19 cellular contexts compared by ENCODE assay signal in genomic region chr20:3871549-3872265, GRCh38. TPM values are rescaled to one million over a fixed set of nuclear protein-coding genes. Genes with fewer than 3 reads are reported as not detected.
DNase-seq lines count a peak whose midpoint lies in the region; ATAC-seq and TF ChIP-seq lines count a peak whose summit lies in the region.
"Had no signal": no experiment of that assay in that cellular context is flagged by ENCODE, and none has a peak within 500 bp of the region (broad histone marks: within the 10 kb centered on the region; RNA-seq: fewer than 3 reads in every experiment).

No MANE protein-coding gene starts in this region.

- H3K9me3 Mint-ChIP-seq in Calu3 (ENCODE audit: low read depth, unreplicated experiment): no peaks in the 10 kb centered on the region

- ATAC-seq in SK-N-SH treated with all-trans-retinoic acid at 6 μM for 48 hours (peak; percentile 7; the same call in 1 of the 3 replicates), GM21526 (IDR thresholded peaks at IDR 0.05; ENCODE audit: low FRiP score, unreplicated experiment) (no peak)

- no peaks in the 10 kb centered on the region for H3K4me1 Mint-ChIP-seq in Calu3 (ENCODE audit: low read depth, unreplicated experiment)

- intact Hi-C loops in Calu3 (cut with micrococcal nuclease; ENCODE audit: unreplicated experiment): no loop called here

- TF ChIP-seq CTCF in SK-N-SH (IDR thresholded peaks at IDR 0.05) (no peak), epithelial cell of esophagus (IDR thresholded peaks at IDR 0.05; ENCODE audit: insufficient read depth, low read depth, low read length, missing control alignments) (no peak), Calu3 (IDR thresholded peaks at IDR 0.05; ENCODE audit: unreplicated experiment) (no peak)

- H3K4me3 Mint-ChIP-seq in Calu3 (ENCODE audit: low read depth, unreplicated experiment): no peak overlapping the region

- CTCF ChIA-PET in SK-N-SH (lab: Yijun Ruan, JAX): interaction anchor here (0.8 to 1.8 kb wide), 2 partner anchors 16 to 213 kb away, joined by 4 read pairs; no protein-coding TSS in a partner anchor
- CTCF ChIA-PET in Calu3 (lab: Charles Lee): no interaction called here

- no peaks in the 10 kb centered on the region for H3K9me2 ChIP-seq in SK-N-SH

- BruUV-seq in Calu3 (replicated peaks; lab: Mats Ljungman, UMichigan): no TSS peak

- H3K36me3 ChIP-seq in SK-N-SH (replicated peaks in 1 of 2; ENCODE audit: control insufficient read depth in 1 of 2, insufficient read depth in 2 of 2, low read length in 1 of 2) (peaks cover 14 to 16% of the 10 kb centered on the region in 2 experiments), H7 (replicated peaks; ENCODE audit: control insufficient read depth, insufficient read depth, low read length) (peaks cover 3% of the 10 kb centered on the region)

- 87% methylated on average over 4 of the region's 4 CpGs for WGBS in SK-N-SH (ENCODE audit: low lambda C conversion rate)

- no peak overlapping the region for H2AFZ ChIP-seq in SK-N-SH (ENCODE audit: low read depth)

- no peak overlapping the region for H3K27ac Mint-ChIP-seq in Calu3 (ENCODE audit: unreplicated experiment)

- H3K9me3 ChIP-seq in SK-N-SH: no peaks in the 10 kb centered on the region
- H3K9me3 ChIP-seq: right atrium auricular region, tibial artery had no signal

- no peaks in the 10 kb centered on the region; the same call in 1 of the 2 replicates for H4K20me1 ChIP-seq in SK-N-SH (ENCODE audit: insufficient read depth)

- no peak overlapping the region; a peak in 1 of 4 replicates for H3K27ac ChIP-seq in SK-N-SH (ENCODE audit: low read depth in 2 of 2, low read length in 1 of 2)
- H3K27ac ChIP-seq: BLaER1 treated with 17β-estradiol and CSF1 and Interleukin-3, amounts not matched to agents 10 nM and 100 nM; right atrium auricular region; tibial artery had no signal

- peaks cover 41% of the 10 kb centered on the region for H3K36me3 Mint-ChIP-seq in Calu3 (ENCODE audit: insufficient read depth, unreplicated experiment)

- H3K9ac ChIP-seq in SK-N-SH: no peak overlapping the region
- H3K9ac ChIP-seq: BLaER1 treated with 17β-estradiol and CSF1 and Interleukin-3, amounts not matched to agents 10 nM and 100 nM had no signal

- H3K27me3 ChIP-seq in SK-N-SH (ENCODE audit: insufficient read depth) (no peaks in the 10 kb centered on the region), H7 (ENCODE audit: control insufficient read depth, insufficient read depth, low read length) (no peaks in the 10 kb centered on the region)
- H3K27me3 ChIP-seq: BLaER1 treated with 17β-estradiol and CSF1 and Interleukin-3, amounts not matched to agents 10 nM and 100 nM; right atrium auricular region; tibial artery had no signal

- peaks cover 26% of the 10 kb centered on the region; the same call in 1 of the 2 replicates for H3K79me2 ChIP-seq in SK-N-SH (ENCODE audit: insufficient read depth)

- H3K4me3 ChIP-seq in SK-N-SH (ENCODE audit: low read depth in 2 of 2, low read length in 1 of 2): no peak overlapping the region
- no peak overlapping the region for H3K4me3 ChIP-seq in epithelial cell of esophagus (ENCODE audit: low read length)
- H3K4me3 ChIP-seq in H7 (ENCODE audit: insufficient read depth, low read depth, low read length): no peak overlapping the region
- H3K4me3 ChIP-seq: BLaER1 treated with 17β-estradiol and CSF1 and Interleukin-3, amounts not matched to agents 10 nM and 100 nM; right atrium auricular region; tibial artery had no signal

- TF ChIP-seq EP300 in SK-N-SH (IDR thresholded peaks at IDR 0.05; ENCODE audit: borderline replicate concordance in 1 of 2, low read depth in 1 of 2, low read length in 1 of 2): no peak

- DNase-seq in SK-N-SH (no peak), NCI-H69 (lab: John Stamatoyannopoulos, UW) (peak; percentile 42), epithelial cell of esophagus (ENCODE audit: low read depth) (peak; percentile 29), renal cortical epithelial cell (ENCODE audit: low read depth) (peak; percentile 94), H7 (no peak), Calu3 (no peak)
- DNase-seq: activated naive CD4-positive, alpha-beta T cell treated with Interleukin-2 at 50 U/mL for 16 hours; aorta; foreskin melanocyte; Kasumi-1; NCI-H1105 treated with DMSO at 0.1 percent for 48 hours; SHP77; stimulated activated naive CD4-positive, alpha-beta T cell; T-helper 1 cell; tibial artery had no signal

- H3K4me1 ChIP-seq in SK-N-SH (ENCODE audit: control insufficient read depth in 1 of 2, insufficient read depth in 2 of 2, low read depth in 1 of 2, low read length in 1 of 2): peaks cover 0 to 2% of the 10 kb centered on the region in 2 experiments; a peak in 1 of 4 replicates

- H3K27me3 Mint-ChIP-seq in Calu3 (ENCODE audit: unreplicated experiment): no peaks in the 10 kb centered on the region

- POLR2A ChIA-PET in SK-N-SH (lab: Yijun Ruan, JAX): interaction anchor here (0.6 kb wide), 1 partner anchor 715 kb away, joined by 5 read pairs; no protein-coding TSS in a partner anchor

- no peak overlapping the region for H3K4me2 ChIP-seq in SK-N-SH
- H3K4me2 ChIP-seq: BLaER1 treated with 17β-estradiol and CSF1 and Interleukin-3, amounts not matched to agents 10 nM and 100 nM had no signal

- TF ChIP-seq RAD21 in SK-N-SH (IDR thresholded peaks at IDR 0.05; ENCODE audit: low read length): no peak

- H3F3A ChIP-seq in SK-N-SH (replicated peaks; ENCODE audit: insufficient read depth): peaks cover 11% of the 10 kb centered on the region

TF ChIP-seq in SK-N-SH treated with all-trans-retinoic acid at 6 μM for 48 hours, 23 proteins besides CTCF, POLR2A, EP300 and RAD21:
- TF ChIP-seq SNAI2 (CRISPR knock-in tag; IDR thresholded peaks at IDR 0.05) (no peak), OSR1 (CRISPR knock-in tag; IDR thresholded peaks at IDR 0.05) (no peak), ISL1 (CRISPR knock-in tag; IDR thresholded peaks at IDR 0.05) (no peak)
TF ChIP-seq in SK-N-SH treated with all-trans-retinoic acid at 6 μM for 48 hours: peak in this region for 0.

TF ChIP-seq in SK-N-SH, 30 proteins besides CTCF, POLR2A, EP300 and RAD21 (continues in another document):
- TF ChIP-seq ZBTB33 (IDR thresholded peaks at IDR 0.05; ENCODE audit: borderline replicate concordance, low read depth) (no peak), REST (IDR thresholded peaks at IDR 0.05; ENCODE audit: low read depth, low read length) (no peak), ELF1 (IDR thresholded peaks at IDR 0.05) (no peak), TCF12 (IDR thresholded peaks at IDR 0.05) (no peak), RFX5 (IDR thresholded peaks at IDR 0.05; ENCODE audit: low read length) (no peak), MXI1 (IDR thresholded peaks at IDR 0.05; ENCODE audit: low read depth, low read length) (no peak)

RNA-seq across cellular contexts. Expression of gene PANK2, which starts 17.5 kb away (rescaled TPM):
- 17.7 and 23.3 TPM in 2 replicates for polyA plus RNA-seq in SK-N-SH (2012; rRNA removed)
- 19.6 and 22.5 TPM in 2 replicates for polyA plus RNA-seq in SK-N-SH (2012; cell fraction: cytosol; rRNA removed)
- polyA plus RNA-seq in SK-N-SH (2012; cell fraction: nucleus; rRNA removed): 43.1 and 53.0 TPM in 2 replicates
- total RNA-seq in renal cortical epithelial cell: 68.4 and 74.8 TPM in 2 replicates
- 46.8 and 61.5 TPM in 2 replicates for total RNA-seq in H7 (2014; rRNA removed; shearing (Covaris generic))
- total RNA-seq in Calu3 (2022): 37.9 TPM in 2 replicates

RNA-seq across cellular contexts. Expression of gene MAVS, which starts 25.1 kb away (rescaled TPM):
- 9.1 and 10.5 TPM in 2 replicates for polyA plus RNA-seq in SK-N-SH (2012; rRNA removed)
- 5.1 and 6.6 TPM in 2 replicates for polyA plus RNA-seq in SK-N-SH (2012; cell fraction: cytosol; rRNA removed)
- 22.6 and 28.8 TPM in 2 replicates for polyA plus RNA-seq in SK-N-SH (2012; cell fraction: nucleus; rRNA removed)
- total RNA-seq in renal cortical epithelial cell (18.9 and 50.9 TPM in 2 replicates), Calu3 (2022) (29.8 and 32.1 TPM in 2 replicates)
- 10.6 and 11.9 TPM in 2 replicates for total RNA-seq in H7 (2014; rRNA removed; shearing (Covaris generic))

RNA-seq across cellular contexts. Expression of gene AP5S1, which starts 51.4 kb away (rescaled TPM):
- 8.6 and 10.3 TPM in 2 replicates for polyA plus RNA-seq in SK-N-SH (2012; rRNA removed)
- polyA plus RNA-seq in SK-N-SH (2012; cell fraction: cytosol; rRNA removed): 4.7 and 6.5 TPM in 2 replicates
- 9.7 and 10.8 TPM in 2 replicates for polyA plus RNA-seq in SK-N-SH (2012; cell fraction: nucleus; rRNA removed)
- 20.1 and 21.1 TPM in 2 replicates for total RNA-seq in renal cortical epithelial cell
- 3.1 and 4.4 TPM in 2 replicates for total RNA-seq in H7 (2014; rRNA removed; shearing (Covaris generic))
- total RNA-seq in Calu3 (2022): 7.2 and 9.5 TPM in 2 replicates

Comparison
In these comparisons a context has a peak if more than half of its experiments do, and no peak if none do; other contexts are left out.
1. DNase-seq: peak in NCI-H69 (single experiment), epithelial cell of esophagus (single experiment) and renal cortical epithelial cell (single experiment); none in SK-N-SH (single experiment), H7 (single experiment) and Calu3 (single experiment).